Comparison of ENCODE assay signal across 8 cellular contexts in the genomic region with DNA sequence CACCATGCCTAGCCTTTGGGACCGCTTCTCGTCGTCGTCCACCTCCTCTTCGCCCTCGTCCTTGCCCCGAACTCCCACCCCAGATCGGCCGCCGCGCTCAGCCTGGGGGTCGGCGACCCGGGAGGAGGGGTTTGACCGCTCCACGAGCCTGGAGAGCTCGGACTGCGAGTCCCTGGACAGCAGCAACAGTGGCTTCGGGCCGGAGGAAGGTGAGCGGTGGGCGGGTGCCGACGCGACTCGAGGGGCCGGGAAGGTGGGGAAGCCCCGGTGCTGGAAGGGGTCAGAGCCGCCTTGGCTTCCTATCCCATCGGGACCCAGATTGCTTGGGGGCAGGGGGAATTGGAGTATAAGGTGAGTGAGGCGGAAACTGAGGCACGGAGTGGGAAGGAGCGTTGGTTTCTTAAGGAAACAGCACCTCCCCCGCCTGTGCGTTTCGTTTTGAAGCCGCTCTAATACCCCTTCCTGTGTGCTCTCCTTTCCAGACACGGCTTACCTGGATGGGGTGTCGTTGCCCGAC. TPM values are rescaled to one million over a fixed set of nuclear protein-coding genes. Genes with fewer than 3 reads are reported as not detected.
DNase-seq lines count a peak whose midpoint lies in the region; ATAC-seq and TF ChIP-seq lines count a peak whose summit lies in the region.

No MANE protein-coding gene starts in this region.

- peaks cover 19% of the 10 kb centered on the region for H3K36me3 ChIP-seq in KOPT-K1 (ENCODE audit: insufficient read depth, low read length)

- ATAC-seq in GM18498 (IDR thresholded peaks at IDR 0.05; ENCODE audit: unreplicated experiment): peak; percentile 15
- no peak for ATAC-seq in HG03139 (IDR thresholded peaks at IDR 0.05; ENCODE audit: unreplicated experiment)
- ATAC-seq in HG02885 (IDR thresholded peaks at IDR 0.05; ENCODE audit: poor library complexity, unreplicated experiment): no peak
- ATAC-seq in HG03378 (IDR thresholded peaks at IDR 0.05; ENCODE audit: unreplicated experiment): no peak

- no peak for TF ChIP-seq CTCF in coronary artery (IDR thresholded peaks at IDR 0.05)

- H3K4me3 ChIP-seq in coronary artery: peak overlapping the region; percentile 74

- peak overlapping the region; percentile 74 for H3K27ac ChIP-seq in KOPT-K1 (ENCODE audit: low read depth, low read length, poor library complexity, severe bottlenecking)
- peak overlapping the region; percentile 90 to 100 for H3K27ac ChIP-seq in coronary artery

- H3K9me3 ChIP-seq in KOPT-K1 (ENCODE audit: insufficient read depth, low read length, poor library complexity, severe bottlenecking): no peaks in the 10 kb centered on the region

- DNase-seq in coronary artery (ENCODE audit: low spot score): no peak
- DNase-seq in mucosa of gallbladder (ENCODE audit: low spot score): peak; percentile 42
- DNase-seq in superior temporal gyrus (ENCODE audit: extremely low spot score): no peak

RNA-seq across cellular contexts. Expression of a gene that starts 0.5 kb away (rescaled TPM):
- 191 TPM for total RNA-seq in mucosa of gallbladder

RNA-seq across cellular contexts. Expression of a gene that starts 58.2 kb away (rescaled TPM):
- 27.5 TPM for total RNA-seq in mucosa of gallbladder

RNA-seq across cellular contexts. Expression of a gene that starts 58.5 kb away (rescaled TPM):
- total RNA-seq in mucosa of gallbladder: 128 TPM
